8 cellular contexts compared by ENCODE assay signal in the genomic region with DNA sequence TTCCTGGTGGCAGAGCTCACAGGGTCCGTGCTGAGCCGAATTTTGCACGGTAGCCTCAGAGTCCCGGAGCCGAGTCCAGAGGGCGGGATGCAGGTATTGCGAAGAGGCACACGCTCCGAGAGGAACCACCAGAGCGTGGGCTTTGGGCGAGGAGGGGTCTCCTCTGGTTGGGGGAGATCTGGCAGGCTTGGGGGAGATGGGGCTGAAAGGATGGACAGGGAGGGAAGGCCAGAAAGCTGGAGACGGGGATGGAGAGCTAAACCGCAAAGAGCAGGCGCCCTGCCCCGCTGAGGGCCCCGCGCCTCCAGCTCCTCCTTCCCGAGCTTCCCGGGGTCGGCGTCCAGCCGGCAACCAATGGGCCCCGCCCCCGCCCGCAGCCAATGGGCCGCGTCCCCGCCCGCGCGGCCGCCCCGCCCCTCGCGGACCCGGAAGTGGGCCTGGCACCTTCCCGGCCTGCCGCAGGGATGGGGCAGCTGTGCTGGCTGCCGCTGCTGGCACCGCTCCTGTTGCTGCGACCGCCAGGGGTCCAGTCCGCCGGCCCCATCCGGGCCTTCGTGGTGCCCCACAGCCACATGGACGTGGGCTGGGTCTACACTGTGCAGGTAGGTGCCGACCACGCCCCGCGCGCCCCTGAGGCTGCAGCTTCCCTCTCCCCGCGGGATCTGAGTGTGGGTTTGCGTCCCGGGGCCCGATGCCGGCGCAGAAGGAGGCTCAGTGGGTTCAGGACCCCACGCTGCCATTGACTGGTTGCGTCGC. TPM values are rescaled to one million over a fixed set of nuclear protein-coding genes. Genes with fewer than 3 reads are reported as not detected.
DNase-seq lines count a peak whose midpoint lies in the region; ATAC-seq and TF ChIP-seq lines count a peak whose summit lies in the region.

Gene MAN2B2, plus strand, starts transcription at position 443 of the 756 bp plus-strand sequence. Its CDS starts 22 bp downstream, at position 465.

- no peak for TF ChIP-seq RAD21 in Ishikawa (IDR thresholded peaks at IDR 0.05; ENCODE audit: low read depth)

- ATAC-seq in GM21529 (IDR thresholded peaks at IDR 0.05; ENCODE audit: unreplicated experiment), result peak; percentile 96
- ATAC-seq in activated T-helper 17 cell treated with anti-CD3 and anti-CD28 coated beads, Interleukin-2, amount 50 U/mL, for 72 hours (replicated peaks), result peak; percentile 98
- peak; percentile 97 to 99 for ATAC-seq in natural killer cell treated with Interleukin-12 subunit alpha and Interleukin-12 subunit beta and Interleukin-15 and Interleukin-18, amount 100 ng/mL, for 72 hours

- no peaks in the 10 kb centered on the region for H3K9me3 Mint-ChIP-seq in activated T-helper 17 cell treated with anti-CD3 and anti-CD28 coated beads, Interleukin-2, amount 50 U/mL, for 72 hours
- peaks cover 5% of the 10 kb centered on the region for H3K9me3 Mint-ChIP-seq in natural killer cell treated with Interleukin-12 subunit alpha and Interleukin-12 subunit beta and Interleukin-15 and Interleukin-18, amount 100 ng/mL, for 72 hours

- peak within 1 kb of the TSS; percentile 84 for H3K4me3 Mint-ChIP-seq in activated T-helper 17 cell treated with anti-CD3 and anti-CD28 coated beads, Interleukin-2, amount 50 U/mL, for 72 hours
- peak within 1 kb of the TSS; percentile 87 for H3K4me3 Mint-ChIP-seq in natural killer cell treated with Interleukin-12 subunit alpha and Interleukin-12 subunit beta and Interleukin-15 and Interleukin-18, amount 100 ng/mL, for 72 hours

- DNase-seq in DMS79 (lab: John Stamatoyannopoulos, UW) (peak; percentile 35), RKO (ENCODE audit: low spot score) (peak; percentile 87), fibroblast of peridontal ligament (ENCODE audit: extremely low read depth) (peak; percentile 56)
- DNase-seq in natural killer cell treated with Interleukin-12 subunit alpha and Interleukin-12 subunit beta and Interleukin-15 and Interleukin-18, amount 100 ng/mL, for 72 hours (ENCODE audit: low spot score), result peak; percentile 90
- DNase-seq in stimulated activated naive CD4-positive, alpha-beta T cell treated with Interleukin-2 at 50 U/mL for 16 hours (lab: John Stamatoyannopoulos, UW), result peak; percentile 80

- H3K27ac Mint-ChIP-seq in activated T-helper 17 cell treated with anti-CD3 and anti-CD28 coated beads, Interleukin-2, amount 50 U/mL, for 72 hours, result peak within 1 kb of the TSS; percentile 78
- H3K27ac Mint-ChIP-seq in natural killer cell treated with Interleukin-12 subunit alpha and Interleukin-12 subunit beta and Interleukin-15 and Interleukin-18, amount 100 ng/mL, for 72 hours, result peak within 1 kb of the TSS; percentile 50 to 59

- H3K27me3 Mint-ChIP-seq in activated T-helper 17 cell treated with anti-CD3 and anti-CD28 coated beads, Interleukin-2, amount 50 U/mL, for 72 hours, result no peaks in the 10 kb centered on the region
- H3K27me3 Mint-ChIP-seq in natural killer cell treated with Interleukin-12 subunit alpha and Interleukin-12 subunit beta and Interleukin-15 and Interleukin-18, amount 100 ng/mL, for 72 hours, result no peaks in the 10 kb centered on the region

- H3K4me1 Mint-ChIP-seq in activated T-helper 17 cell treated with anti-CD3 and anti-CD28 coated beads, Interleukin-2, amount 50 U/mL, for 72 hours, result peaks cover 6% of the 10 kb centered on the region
- H3K4me1 Mint-ChIP-seq in natural killer cell treated with Interleukin-12 subunit alpha and Interleukin-12 subunit beta and Interleukin-15 and Interleukin-18, amount 100 ng/mL, for 72 hours (ENCODE audit: low read depth in 2 of 2), result peaks cover 8 to 12% of the 10 kb centered on the region in 2 donors

- peaks cover 30% of the 10 kb centered on the region for H3K36me3 Mint-ChIP-seq in activated T-helper 17 cell treated with anti-CD3 and anti-CD28 coated beads, Interleukin-2, amount 50 U/mL, for 72 hours (ENCODE audit: low read depth)
- peaks cover 9% of the 10 kb centered on the region for H3K36me3 Mint-ChIP-seq in natural killer cell treated with Interleukin-12 subunit alpha and Interleukin-12 subunit beta and Interleukin-15 and Interleukin-18, amount 100 ng/mL, for 72 hours

- TF ChIP-seq EP300 in Ishikawa (IDR thresholded peaks at IDR 0.05; ENCODE audit: borderline replicate concordance), result no peak

TF ChIP-seq in Ishikawa, 13 proteins besides CTCF, POLR2A, EP300 and RAD21:
- TF ChIP-seq NFIC (IDR thresholded peaks at IDR 0.05) (peak; percentile 56), TAF1 (IDR thresholded peaks at IDR 0.05; ENCODE audit: low read depth) (peak; percentile 54; the same call in 1 of the 2 replicates), TCF12 (IDR thresholded peaks at IDR 0.05; ENCODE audit: low read depth) (no peak), YY1 (IDR thresholded peaks at IDR 0.05; ENCODE audit: low read depth) (peak; percentile 50; the same call in 1 of the 2 replicates)

RNA-seq across cellular contexts. Expression of gene MAN2B2, which starts in this region (rescaled TPM):
- 10 to 100 TPM; 19.5 to 20.3 TPM for total RNA-seq in activated T-helper 17 cell treated with anti-CD3 and anti-CD28 coated beads, Interleukin-2, amount 50 U/mL, for 72 hours
- 10 to 100 TPM; 23.8 to 30.7 TPM for total RNA-seq in natural killer cell treated with Interleukin-12 subunit alpha and Interleukin-12 subunit beta and Interleukin-15 and Interleukin-18, amount 100 ng/mL, for 72 hours

Comparison
In these comparisons a context has a peak if more than half of its experiments do, and no peak if none do; other contexts are left out.
1. Peak in every context shown above with its lines: DNase-seq and ATAC-seq.
2. DNase-seq: peak in every context shown above with its lines; median percentile 90 in natural killer cell treated with Interleukin-12 subunit alpha and Interleukin-12 subunit beta and Interleukin-15 and Interleukin-18, amount 100 ng/mL, for 72 hours; 87 in RKO; 80 in stimulated activated naive CD4-positive, alpha-beta T cell treated with Interleukin-2 at 50 U/mL for 16 hours; 56 in fibroblast of peridontal ligament; 35 in DMS79.